ENCODE assay signal across 1 cellular context in genomic region chr11:34898474-34898873, GRCh38.
TF ChIP-seq lines count a peak whose summit lies in the region.

No MANE protein-coding gene starts in this region.

TF ChIP-seq in HCT116, 20 proteins besides CTCF, POLR2A, EP300 and RAD21 (continued from another document):
- TF ChIP-seq REST (IDR thresholded peaks at IDR 0.05; ENCODE audit: low read depth) = no peak
